ENCODE assay signal across 7 cellular contexts in the genomic region with DNA sequence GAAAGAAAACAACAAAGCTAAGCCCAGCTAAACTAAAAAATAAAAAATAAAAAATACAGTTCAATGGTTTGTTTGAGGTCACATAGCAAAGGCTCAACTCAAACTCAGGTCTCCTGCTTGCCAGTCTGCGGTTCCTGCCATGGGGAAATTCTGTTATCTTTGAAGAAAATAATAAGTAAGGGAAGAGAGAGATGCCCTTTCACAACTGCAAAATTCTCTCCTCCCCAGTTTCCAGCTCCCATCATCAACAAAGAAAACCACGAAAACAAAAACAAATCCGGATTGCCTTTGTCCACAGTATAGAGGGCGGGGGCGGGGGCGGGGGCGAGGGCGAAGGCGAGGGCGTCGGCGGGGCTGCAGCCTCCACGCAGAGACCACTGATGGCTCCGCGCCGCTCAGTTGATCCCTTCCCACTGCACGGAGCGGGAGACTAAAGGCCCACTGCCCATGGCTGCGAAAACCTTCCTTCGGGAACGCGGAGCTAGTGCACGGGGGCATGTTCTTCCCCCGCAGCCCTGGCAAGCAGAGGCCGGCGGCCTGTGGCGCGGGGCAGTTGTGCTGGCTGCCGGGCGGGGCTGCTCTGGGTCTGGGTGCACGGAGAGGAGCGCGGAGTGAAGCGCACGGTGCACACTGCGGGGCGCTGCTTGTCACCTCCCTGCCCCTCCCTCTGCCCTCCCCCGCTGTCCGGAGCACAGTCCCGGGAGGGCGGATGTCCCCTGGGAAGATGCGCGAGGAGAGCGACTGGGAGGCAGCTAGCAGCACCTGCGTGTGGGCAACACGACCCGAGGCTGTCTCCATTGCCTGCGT. TPM values are rescaled to one million over a fixed set of nuclear protein-coding genes. Genes with fewer than 3 reads are reported as not detected.
DNase-seq lines count a peak whose midpoint lies in the region; ATAC-seq lines count a peak whose summit lies in the region.

No MANE protein-coding gene starts in this region.

- peak; percentile 52 for ATAC-seq in GM18508 (IDR thresholded peaks at IDR 0.05; ENCODE audit: insufficient read depth, unreplicated experiment)
- peak; percentile 77 for ATAC-seq in HG02885 (IDR thresholded peaks at IDR 0.05; ENCODE audit: poor library complexity, unreplicated experiment)
- peak; percentile 95 for ATAC-seq in Right ventricle myocardium inferior
- no peak for ATAC-seq in HG02970 (IDR thresholded peaks at IDR 0.05; ENCODE audit: low FRiP score, unreplicated experiment)

- H3K9me3 Mint-ChIP-seq in activated naive CD8-positive, alpha-beta T cell treated with anti-CD3 and anti-CD28 coated beads for 36 hours, result no peaks in the 10 kb centered on the region

- H3K4me1 Mint-ChIP-seq in activated naive CD8-positive, alpha-beta T cell treated with anti-CD3 and anti-CD28 coated beads for 36 hours, result no peaks in the 10 kb centered on the region

- peaks cover 11% of the 10 kb centered on the region for H3K27me3 Mint-ChIP-seq in activated naive CD8-positive, alpha-beta T cell treated with anti-CD3 and anti-CD28 coated beads for 36 hours

- no peak overlapping the region for H3K27ac Mint-ChIP-seq in activated naive CD8-positive, alpha-beta T cell treated with anti-CD3 and anti-CD28 coated beads for 36 hours

- H3K36me3 Mint-ChIP-seq in activated naive CD8-positive, alpha-beta T cell treated with anti-CD3 and anti-CD28 coated beads for 36 hours, result no peaks in the 10 kb centered on the region

- intact Hi-C loops in Right ventricle myocardium inferior (cut with DNase I), result loop anchor here (1.0 to 10.0 kb wide), 2 partner anchors 95 to 138 kb away; no protein-coding TSS in a partner anchor

- H3K4me3 Mint-ChIP-seq in activated naive CD8-positive, alpha-beta T cell treated with anti-CD3 and anti-CD28 coated beads for 36 hours, result peak overlapping the region; percentile 65

- DNase-seq in NCI-H460 (ENCODE audit: extremely low read depth, low read depth) (peak; percentile 72), Right ventricle myocardium inferior (ENCODE audit: missing footprints) (peak; percentile 82), nucleus accumbens (lab: John Stamatoyannopoulos, UW) (peak in 49 of 56 donors; percentile 19 to 83 (median 68))
- DNase-seq in activated naive CD8-positive, alpha-beta T cell treated with anti-CD3 and anti-CD28 coated beads for 36 hours, result peak; percentile 39

RNA-seq across cellular contexts. Expression of gene TPD52L1, which starts 54.2 kb away (rescaled TPM):
- total RNA-seq in NCI-H460 (2014; rRNA removed; shearing (Covaris generic)), result 96.1 and 107 TPM in 2 replicates
- 108 and 143 TPM in 2 replicates for polyA plus RNA-seq in NCI-H460 (2014; cell fraction: nucleus; rRNA removed)
- total RNA-seq in activated naive CD8-positive, alpha-beta T cell treated with anti-CD3 and anti-CD28 coated beads for 36 hours, result under 1 TPM; 0.40 to 0.87 TPM
- total RNA-seq in Right ventricle myocardium inferior, result 56.2 TPM

Comparison
In these comparisons a context has a peak if more than half of its experiments do, and no peak if none do; other contexts are left out.
1. RNA of gene TPD52L1, which starts 54.2 kb away (total RNA-seq): 96.1 to 107 TPM in NCI-H460 and 56.2 TPM in Right ventricle myocardium inferior (single experiment); 0.40 to 0.87 TPM in activated naive CD8-positive, alpha-beta T cell treated with anti-CD3 and anti-CD28 coated beads for 36 hours; every median in the first group is over 10 times any median in the second.
2. Peak in every context shown above with its lines, with median percentiles within 50 percentile points of each other: DNase-seq.